In the genomic region with DNA sequence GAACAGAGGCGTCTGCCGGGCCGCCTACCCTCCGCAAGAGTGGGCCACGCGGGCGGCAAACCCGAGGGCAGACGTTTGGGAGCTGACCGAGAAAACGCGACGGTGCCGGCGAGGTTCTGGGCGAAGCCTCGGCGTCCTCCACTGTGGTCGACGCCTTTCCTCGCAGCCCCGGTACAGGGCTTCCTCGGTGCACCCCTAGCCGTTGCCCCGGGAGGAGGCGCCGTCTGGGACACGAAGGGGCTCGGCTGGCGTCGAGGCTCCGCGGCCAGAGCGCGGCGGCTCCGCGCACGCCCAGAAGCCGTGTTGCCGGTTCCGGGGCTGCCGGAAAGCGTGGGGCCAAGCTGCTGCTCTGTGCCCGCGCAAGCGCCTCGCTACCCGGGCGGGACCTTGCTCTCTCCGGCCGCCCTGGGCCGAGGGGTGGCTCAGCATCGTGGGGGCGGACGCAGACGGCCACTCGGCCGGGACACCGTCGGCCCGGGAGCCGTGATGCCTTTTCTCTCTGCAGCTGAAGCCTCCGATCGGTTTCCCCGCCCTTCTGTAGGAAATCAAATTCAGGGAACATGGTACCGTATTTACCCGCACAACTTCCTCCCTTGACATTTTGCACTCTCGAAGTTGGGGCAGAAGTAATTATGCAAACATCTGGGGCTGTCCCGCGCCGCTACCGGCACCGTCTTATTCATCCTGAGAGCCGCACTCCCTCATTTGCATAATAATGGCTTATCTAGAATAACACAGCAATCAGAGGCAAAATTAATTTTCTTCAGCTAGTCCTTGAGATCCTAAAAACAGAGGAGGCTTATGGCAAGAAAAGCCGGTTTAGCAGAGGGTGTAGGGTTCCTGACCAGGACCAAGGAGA, we compare ENCODE assay signal across 8 cellular contexts. TPM values are rescaled to one million over a fixed set of nuclear protein-coding genes. Genes with fewer than 3 reads are reported as not detected.
DNase-seq lines count a peak whose midpoint lies in the region; ATAC-seq and TF ChIP-seq lines count a peak whose summit lies in the region.

No MANE protein-coding gene starts in this region.

- H3K4me1 ChIP-seq in endodermal cell (ENCODE audit: control insufficient read depth, insufficient read depth, low read length), result peaks cover 4% of the 10 kb centered on the region

- no peak overlapping the region for H3K9ac ChIP-seq in endodermal cell (ENCODE audit: extremely low read depth, low read length, poor library complexity, severe bottlenecking)

- no peaks in the 10 kb centered on the region for H3K36me3 ChIP-seq in endodermal cell (ENCODE audit: control insufficient read depth, insufficient read depth, low read length)

- H3K27ac Mint-ChIP-seq in endodermal cell, result no peak overlapping the region

- peaks cover 16% of the 10 kb centered on the region for H3K4me1 Mint-ChIP-seq in endodermal cell

- H3K9me3 ChIP-seq in endodermal cell (ENCODE audit: control insufficient read depth, low read length), result no peaks in the 10 kb centered on the region

- H3K27me3 Mint-ChIP-seq in endodermal cell (ENCODE audit: insufficient read depth), result peaks cover 100% of the 10 kb centered on the region

- H3K27ac ChIP-seq in endodermal cell (ENCODE audit: low read depth, low read length), result no peak overlapping the region

- WGBS in endodermal cell (ENCODE audit: insufficient coverage in 1 of 2, insufficient read length in 1 of 2), 2 experiments, result 1 to 3% methylated on average over 51 to 76 of the region's 76 CpGs

- H3K9me3 Mint-ChIP-seq in endodermal cell, result peaks cover 5% of the 10 kb centered on the region

- ATAC-seq in HG03097 (IDR thresholded peaks at IDR 0.05; ENCODE audit: low FRiP score, unreplicated experiment), result peak; percentile 47

- DNase-seq in NCI-H748 (lab: John Stamatoyannopoulos, UW; ENCODE audit: unreplicated experiment), result peak; percentile 58
- DNase-seq in NCI-H748 treated with DMSO at 0.1 percent for 48 hours (lab: John Stamatoyannopoulos, UW), result no peak
- peak in 3 of 5 experiments; percentile 35 to 89 (median 65) for DNase-seq in T-helper 2 cell
- peak; percentile 82 for DNase-seq in endodermal cell
- peak; percentile 59 to 60 for DNase-seq in stimulated activated CD4-positive, alpha-beta T cell treated with anti-CD3 and anti-CD28 coated beads, Interleukin-2, amount 100 ng/mL, for 48 hours
- no peak for DNase-seq in T-helper 9 cell
- DNase-seq in DMS153 (lab: John Stamatoyannopoulos, UW), result no peak

- H3K27me3 ChIP-seq in endodermal cell (ENCODE audit: control insufficient read depth, insufficient read depth, low read length, poor library complexity, severe bottlenecking), result peaks cover 100% of the 10 kb centered on the region

- H3K36me3 Mint-ChIP-seq in endodermal cell (ENCODE audit: low read depth), result no peaks in the 10 kb centered on the region

- no peak for TF ChIP-seq CTCF in endodermal cell (conservative IDR thresholded peaks at IDR 0.05)

- H3K4me3 Mint-ChIP-seq in endodermal cell, result no peak overlapping the region

- no peak overlapping the region for H3K4me3 ChIP-seq in endodermal cell (ENCODE audit: low read length)

RNA-seq across cellular contexts. Expression of a gene that starts 7.3 kb away (rescaled TPM):
- total RNA-seq in endodermal cell, result 1 to 10 TPM; 5.4 to 5.6 TPM
- 11.0 TPM for polyA plus RNA-seq in endodermal cell (2013, experiment 1 of 2)
- polyA plus RNA-seq in endodermal cell (2013, experiment 2 of 2), result 8.7 TPM

RNA-seq across cellular contexts. Expression of a gene that starts 26.3 kb away (rescaled TPM):
- total RNA-seq in endodermal cell, result 10 to 100 TPM; 75.0 to 78.6 TPM
- polyA plus RNA-seq in endodermal cell (2013, experiment 1 of 2), result 74.2 TPM
- polyA plus RNA-seq in endodermal cell (2013, experiment 2 of 2), result 70.5 TPM

RNA-seq across cellular contexts. Expression of a gene that starts 35.0 kb away (rescaled TPM):
- total RNA-seq in endodermal cell, result 1 to 10 TPM; 4.2 to 4.9 TPM
- polyA plus RNA-seq in endodermal cell (2013, experiment 1 of 2), result 14.4 TPM
- polyA plus RNA-seq in endodermal cell (2013, experiment 2 of 2), result 9.6 TPM

Comparison
In these comparisons a context has a peak if more than half of its experiments do, and no peak if none do; other contexts are left out.
1. DNase-seq: peak in NCI-H748 (single experiment), T-helper 2 cell (3 of 5), endodermal cell (single experiment) and stimulated activated CD4-positive, alpha-beta T cell treated with anti-CD3 and anti-CD28 coated beads, Interleukin-2, amount 100 ng/mL, for 48 hours (2 of 2); none in NCI-H748 treated with DMSO at 0.1 percent for 48 hours (single experiment), T-helper 9 cell (single experiment) and DMS153 (single experiment).